22 cellular contexts compared by ENCODE assay signal in genomic region chr16:31470615-31471014, GRCh38. TPM values are rescaled to one million over a fixed set of nuclear protein-coding genes. Genes with fewer than 3 reads are reported as not detected.
DNase-seq lines count a peak whose midpoint lies in the region; ATAC-seq and TF ChIP-seq lines count a peak whose summit lies in the region.
"Had no signal": no experiment of that assay in that cellular context is flagged by ENCODE, and none has a peak within 500 bp of the region (broad histone marks: within the 10 kb centered on the region; RNA-seq: fewer than 3 reads in every experiment).

No MANE protein-coding gene starts in this region.

- CTCF ChIA-PET in CD4-positive, alpha-beta T cell (lab: Charles Lee) = no interaction called here
- CTCF ChIA-PET in activated CD4-positive, alpha-beta memory T cell treated with anti-CD3 and anti-CD28 coated beads, Interleukin-2, amount 10 ng/mL, durations not matched to agents 7 days and 5 days (lab: Charles Lee) = interaction anchor here (3.4 kb wide), 1 partner anchor 10 kb away, joined by 15 read pairs; no protein-coding TSS in a partner anchor

- POLR2A ChIA-PET in CD4-positive, alpha-beta T cell (lab: Charles Lee) = interaction anchor here (1.6 kb wide), 1 partner anchor 10 kb away, joined by 7 read pairs; no protein-coding TSS in a partner anchor
- POLR2A ChIA-PET in activated CD4-positive, alpha-beta memory T cell treated with anti-CD3 and anti-CD28 coated beads, Interleukin-2, amount 10 ng/mL, durations not matched to agents 7 days and 5 days (lab: Charles Lee) = interaction anchor here (1.6 kb wide), 1 partner anchor 10 kb away, joined by 3 read pairs; no protein-coding TSS in a partner anchor

- no peaks in the 10 kb centered on the region for H3K9me2 ChIP-seq in hepatocyte (replicated peaks; ENCODE audit: insufficient read depth)

- peak overlapping the region; percentile 97 for H3K4me2 ChIP-seq in hepatocyte

- no peaks in the 10 kb centered on the region for H4K20me1 ChIP-seq in hepatocyte (ENCODE audit: insufficient read depth, poor library complexity, severe bottlenecking)

- peaks cover 10% of the 10 kb centered on the region for H3K4me1 Mint-ChIP-seq in CD4-positive, alpha-beta T cell (ENCODE audit: low read depth)
- peaks cover 18% of the 10 kb centered on the region for H3K4me1 Mint-ChIP-seq in activated CD4-positive, alpha-beta memory T cell treated with anti-CD3 and anti-CD28 coated beads, Interleukin-2, amount 10 ng/mL, durations not matched to agents 7 days and 5 days

- WGBS in hepatocyte (ENCODE audit: low lambda C conversion rate, missing lambda C conversion rate) = 86% methylated on average over 3 of the region's 3 CpGs

- H2AFZ ChIP-seq in hepatocyte = no peak overlapping the region
- H2AFZ ChIP-seq: PC-9 had no signal

- DNase-seq in AG10803 (ENCODE audit: low read depth) (no peak), ascending aorta (ENCODE audit: low spot score in 2 of 2) (no peak), hepatocyte (ENCODE audit: low spot score) (no peak), left lobe of liver (ENCODE audit: low spot score) (no peak), omental fat pad (ENCODE audit: low spot score) (no peak)
- DNase-seq in CD4-positive, alpha-beta T cell = no peak
- DNase-seq in activated CD4-positive, alpha-beta memory T cell treated with anti-CD3 and anti-CD28 coated beads, Interleukin-2, amount 10 ng/mL, durations not matched to agents 7 days and 5 days = no peak
- DNase-seq: activated T-cell treated with anti-CD3 and anti-CD28 coated beads, Interleukin-2, amount 50 U/mL, for 48 hours; Caco-2; foreskin keratinocyte; NCI-H187; NCI-H2227 treated with DMSO at 0.1 percent for 48 hours; NCI-H82; PC-9; stimulated activated CD4-positive, alpha-beta T cell treated with anti-CD3 and anti-CD28 coated beads, Interleukin-4, amount 100 ng/mL, for 1 hour; T-helper 9 cell had no signal

- H3K79me2 ChIP-seq in hepatocyte = no peaks in the 10 kb centered on the region

- no peaks in the 10 kb centered on the region for H3K27me3 ChIP-seq in ascending aorta
- H3K27me3 ChIP-seq in hepatocyte = no peaks in the 10 kb centered on the region
- H3K27me3 ChIP-seq in skeletal muscle tissue (ENCODE audit: control insufficient read depth in 3 of 3, insufficient read depth in 3 of 3, low read length in 3 of 3) = peaks cover 4 to 16% (median 6%) of the 10 kb centered on the region in 3 donors
- peaks cover 10% of the 10 kb centered on the region for H3K27me3 ChIP-seq in CD4-positive, alpha-beta T cell (ENCODE audit: control insufficient read depth, insufficient read depth, low read length)
- H3K27me3 ChIP-seq: foreskin keratinocyte, ovary had no signal

- H3K27me3 Mint-ChIP-seq in CD4-positive, alpha-beta T cell = peaks cover 13% of the 10 kb centered on the region
- H3K27me3 Mint-ChIP-seq in activated CD4-positive, alpha-beta memory T cell treated with anti-CD3 and anti-CD28 coated beads, Interleukin-2, amount 10 ng/mL, durations not matched to agents 7 days and 5 days = peaks cover 34% of the 10 kb centered on the region

- intact Hi-C loops in ascending aorta (cut with DNase I) = loop anchor here (1.0 to 10.0 kb wide), 2 partner anchors 10 to 244 kb away; a partner anchor contains a TSS
- intact Hi-C loops in CD4-positive, alpha-beta T cell (cut with DNase I, micrococcal nuclease) = loop anchor here in 1 of 2 experiments (5.0 kb wide), 1 partner anchor 387 kb away; no protein-coding TSS in a partner anchor

- TF ChIP-seq CTCF in AG10803 (conservative IDR thresholded peaks at IDR 0.05; ENCODE audit: low read length) = no peak
- no peak for TF ChIP-seq CTCF in ascending aorta (IDR thresholded peaks at IDR 0.05)
- TF ChIP-seq CTCF in hepatocyte (IDR thresholded peaks at IDR 0.05; ENCODE audit: poor library complexity) = no peak
- no peak for TF ChIP-seq CTCF in CD4-positive, alpha-beta T cell (IDR thresholded peaks at IDR 0.05)
- TF ChIP-seq CTCF in omental fat pad (IDR thresholded peaks at IDR 0.05) = no peak

- ATAC-seq in left lobe of liver = no peak
- ATAC-seq in CD4-positive, alpha-beta T cell (ENCODE audit: poor library complexity) = no peak
- no peak for ATAC-seq in omental fat pad (ENCODE audit: low FRiP score)
- ATAC-seq: activated CD4-positive, CD25-positive, alpha-beta regulatory T cell treated with anti-CD3 and anti-CD28 coated beads, Interleukin-2, amount 50 U/mL, for 24 hours; foreskin keratinocyte; left colon had no signal

- H3K4me3 ChIP-seq in AG10803 (ENCODE audit: low read length) (peak overlapping the region; percentile 83), ascending aorta (peak overlapping the region; percentile 89 to 91), hepatocyte (no peak overlapping the region), skeletal muscle tissue (ENCODE audit: low read length in 3 of 3) (no peak overlapping the region)

- H3K9me3 ChIP-seq in ascending aorta (no peaks in the 10 kb centered on the region), hepatocyte (ENCODE audit: low read depth) (no peaks in the 10 kb centered on the region), skeletal muscle tissue (ENCODE audit: control insufficient read depth in 3 of 3, low read length in 3 of 3) (no peaks in the 10 kb centered on the region)
- no peaks in the 10 kb centered on the region for H3K9me3 ChIP-seq in CD4-positive, alpha-beta T cell (ENCODE audit: control insufficient read depth, low read length)
- H3K9me3 ChIP-seq: Caco-2, ovary had no signal

- H3K36me3 Mint-ChIP-seq in CD4-positive, alpha-beta T cell (ENCODE audit: low read depth) = peaks cover 12% of the 10 kb centered on the region
- peaks cover 8% of the 10 kb centered on the region for H3K36me3 Mint-ChIP-seq in activated CD4-positive, alpha-beta memory T cell treated with anti-CD3 and anti-CD28 coated beads, Interleukin-2, amount 10 ng/mL, durations not matched to agents 7 days and 5 days (ENCODE audit: low read depth)

- H3K27ac ChIP-seq in ascending aorta (peak overlapping the region; percentile 96 to 100), hepatocyte (peak overlapping the region; percentile 95), skeletal muscle tissue (ENCODE audit: low read depth, low read length) (peak overlapping the region; percentile 83)
- H3K27ac ChIP-seq in CD4-positive, alpha-beta T cell (ENCODE audit: low read depth, low read length) = no peak overlapping the region
- H3K27ac ChIP-seq: foreskin keratinocyte, PC-9 had no signal

- peaks cover 0 to 26% of the 10 kb centered on the region in 2 donors for H3K4me1 ChIP-seq in ascending aorta
- peaks cover 10% of the 10 kb centered on the region for H3K4me1 ChIP-seq in hepatocyte (ENCODE audit: insufficient read depth)
- H3K4me1 ChIP-seq in skeletal muscle tissue (ENCODE audit: control insufficient read depth in 3 of 3, insufficient read depth in 3 of 3, low read length in 3 of 3) = peaks cover 15 to 17% (median 16%) of the 10 kb centered on the region in 3 donors
- H3K4me1 ChIP-seq: Caco-2, foreskin keratinocyte had no signal

- H3K27ac Mint-ChIP-seq in CD4-positive, alpha-beta T cell = no peak overlapping the region
- H3K27ac Mint-ChIP-seq in activated CD4-positive, alpha-beta memory T cell treated with anti-CD3 and anti-CD28 coated beads, Interleukin-2, amount 10 ng/mL, durations not matched to agents 7 days and 5 days = no peak overlapping the region

- H3K9me3 Mint-ChIP-seq in CD4-positive, alpha-beta T cell = no peaks in the 10 kb centered on the region
- H3K9me3 Mint-ChIP-seq in activated CD4-positive, alpha-beta memory T cell treated with anti-CD3 and anti-CD28 coated beads, Interleukin-2, amount 10 ng/mL, durations not matched to agents 7 days and 5 days = no peaks in the 10 kb centered on the region
- H3K9me3 Mint-ChIP-seq: activated naive CD4-positive, alpha-beta T cell treated with anti-CD3 and anti-CD28 coated beads, Interleukin-2, amount 50 U/mL, for 24 hours had no signal

- H3K4me3 Mint-ChIP-seq in CD4-positive, alpha-beta T cell = no peak overlapping the region
- H3K4me3 Mint-ChIP-seq in activated CD4-positive, alpha-beta memory T cell treated with anti-CD3 and anti-CD28 coated beads, Interleukin-2, amount 10 ng/mL, durations not matched to agents 7 days and 5 days = no peak overlapping the region

- H3K36me3 ChIP-seq in ascending aorta (peaks cover 37 to 42% of the 10 kb centered on the region in 2 donors), hepatocyte (replicated peaks; ENCODE audit: insufficient read depth, low read depth) (no peaks in the 10 kb centered on the region), skeletal muscle tissue (ENCODE audit: control insufficient read depth in 3 of 3, insufficient read depth in 3 of 3, low read length in 3 of 3) (peaks cover 17 to 23% (median 20%) of the 10 kb centered on the region in 3 donors)
- H3K36me3 ChIP-seq: ovary had no signal

- H3K9ac ChIP-seq in skeletal muscle tissue (ENCODE audit: low read depth in 1 of 3, low read length in 3 of 3) = no peak overlapping the region

RNA-seq across cellular contexts. Expression of gene TGFB1I1, which starts 1.3 kb away (rescaled TPM):
- total RNA-seq in ascending aorta (325 TPM), hepatocyte (14.5 and 15.7 TPM in 2 replicates), skeletal muscle tissue (30.8 TPM), left lobe of liver (3.1 TPM), omental fat pad (10 to 100 TPM; 16.1 to 33.7 (median 18.9) TPM)
- 34.8 and 35.4 TPM in 2 replicates for polyA plus RNA-seq in hepatocyte
- total RNA-seq in CD4-positive, alpha-beta T cell = under 1 TPM; 0.36 to 0.42 TPM
- under 1 TPM; 0.25 to 0.38 TPM for total RNA-seq in activated CD4-positive, alpha-beta memory T cell treated with anti-CD3 and anti-CD28 coated beads, Interleukin-2, amount 10 ng/mL, durations not matched to agents 7 days and 5 days

RNA-seq across cellular contexts. Expression of gene ARMC5, which starts 11.3 kb away (rescaled TPM):
- 10.0 TPM for total RNA-seq in ascending aorta
- total RNA-seq in hepatocyte = 11.4 and 12.2 TPM in 2 replicates
- polyA plus RNA-seq in hepatocyte = 19.4 and 19.6 TPM in 2 replicates
- total RNA-seq in skeletal muscle tissue = 6.8 TPM
- 25.1 TPM for total RNA-seq in left lobe of liver
- 10 to 100 TPM in 1 of 2 experiments, 1 to 10 TPM in 1; 8.5 to 10.8 TPM for total RNA-seq in CD4-positive, alpha-beta T cell
- 10 to 100 TPM in 2 of 4 donors, 1 to 10 TPM in 2; 4.6 to 15.5 (median 10.0) TPM for total RNA-seq in omental fat pad
- 10 to 100 TPM; 10.1 to 12.0 TPM for total RNA-seq in activated CD4-positive, alpha-beta memory T cell treated with anti-CD3 and anti-CD28 coated beads, Interleukin-2, amount 10 ng/mL, durations not matched to agents 7 days and 5 days

RNA-seq across cellular contexts. Expression of gene SLC5A2, which starts 12.3 kb away (rescaled TPM):
- total RNA-seq in ascending aorta (0.53 TPM), hepatocyte (2.3 and 2.5 TPM in 2 replicates), skeletal muscle tissue (not detected), left lobe of liver (0.15 TPM), omental fat pad (not detected)
- polyA plus RNA-seq in hepatocyte = 7.5 and 12.7 TPM in 2 replicates
- 1 to 10 TPM; 4.1 to 5.3 TPM for total RNA-seq in CD4-positive, alpha-beta T cell
- total RNA-seq in activated CD4-positive, alpha-beta memory T cell treated with anti-CD3 and anti-CD28 coated beads, Interleukin-2, amount 10 ng/mL, durations not matched to agents 7 days and 5 days = under 1 TPM; 0.25 to 0.30 TPM
- total RNA-seq: Daoy had no signal

RNA-seq across cellular contexts. Expression of gene ZNF843, which starts 28.0 kb away (rescaled TPM):
- total RNA-seq in ascending aorta = 11.7 TPM
- 1.2 and 1.7 TPM in 2 replicates for total RNA-seq in hepatocyte
- polyA plus RNA-seq in hepatocyte = 0.54 and 0.64 TPM in 2 replicates
- 0.52 TPM for total RNA-seq in skeletal muscle tissue
- 0.65 TPM for total RNA-seq in left lobe of liver
- total RNA-seq in CD4-positive, alpha-beta T cell = under 1 TPM in 1 of 2 experiments, not detected in 1; 0.16 TPM
- 1 to 10 TPM in 3 of 4 donors, under 1 TPM in 1; 0.36 to 2.2 (median 1.5) TPM for total RNA-seq in omental fat pad
- total RNA-seq in activated CD4-positive, alpha-beta memory T cell treated with anti-CD3 and anti-CD28 coated beads, Interleukin-2, amount 10 ng/mL, durations not matched to agents 7 days and 5 days = under 1 TPM in 1 of 2 experiments, not detected in 1; 0.13 TPM
- total RNA-seq: Daoy had no signal

RNA-seq across cellular contexts. Expression of gene RUSF1, which starts 37.6 kb away (rescaled TPM):
- total RNA-seq in ascending aorta = 80.9 TPM
- total RNA-seq in hepatocyte = 75.2 and 77.2 TPM in 2 replicates
- 56.6 and 68.0 TPM in 2 replicates for polyA plus RNA-seq in hepatocyte
- 30.8 TPM for total RNA-seq in skeletal muscle tissue
- 63.1 TPM for total RNA-seq in left lobe of liver
- total RNA-seq in CD4-positive, alpha-beta T cell = 10 to 100 TPM; 69.2 to 73.2 TPM
- total RNA-seq in omental fat pad = 10 to 100 TPM; 35.3 to 56.7 (median 48.9) TPM
- total RNA-seq in activated CD4-positive, alpha-beta memory T cell treated with anti-CD3 and anti-CD28 coated beads, Interleukin-2, amount 10 ng/mL, durations not matched to agents 7 days and 5 days = 10 to 100 TPM; 36.8 to 37.9 TPM

Comparison
In these comparisons a context has a peak if more than half of its experiments do, and no peak if none do; other contexts are left out.
1. H3K4me3 ChIP-seq: peak in AG10803 (single experiment) and ascending aorta (2 of 2); none in hepatocyte (single experiment) and skeletal muscle tissue (0 of 3).